In genomic region chr9:93665128-93665565, GRCh38 we compare ENCODE assay signal across 14 cellular contexts.
"Had no signal": no experiment of that assay in that cellular context is flagged by ENCODE, and none has a peak within 500 bp of the region (broad histone marks: within the 10 kb centered on the region; RNA-seq: fewer than 3 reads in every experiment).

No MANE protein-coding gene starts in this region.

- H3K9me3 Mint-ChIP-seq: activated CD4-positive, alpha-beta memory T cell treated with anti-CD3 and anti-CD28 coated beads for 36 hours; endodermal cell; natural killer cell treated with Interleukin-12 subunit alpha and Interleukin-12 subunit beta and Interleukin-15 and Interleukin-18, amount 100 ng/mL, for 72 hours; stimulated activated naive CD8-positive, alpha-beta T cell treated with anti-CD3 and anti-CD28 coated beads, Interleukin-15, amount 100 ng/mL, for 72 hours had no signal

- H3K36me3 Mint-ChIP-seq: natural killer cell treated with Interleukin-12 subunit alpha and Interleukin-12 subunit beta and Interleukin-15 and Interleukin-18, amount 100 ng/mL, for 72 hours had no signal

- H3K27ac Mint-ChIP-seq: activated CD4-positive, alpha-beta memory T cell treated with anti-CD3 and anti-CD28 coated beads for 36 hours; natural killer cell treated with Interleukin-12 subunit alpha and Interleukin-12 subunit beta and Interleukin-15 and Interleukin-18, amount 100 ng/mL, for 72 hours; progenitor cell of endocrine pancreas; stimulated activated naive CD8-positive, alpha-beta T cell treated with anti-CD3 and anti-CD28 coated beads, Interleukin-15, amount 100 ng/mL, for 72 hours had no signal

- H3K4me3 ChIP-seq: dorsolateral prefrontal cortex, gastrocnemius medialis, hepatocyte, right lobe of liver had no signal

- H3K27ac ChIP-seq: dorsolateral prefrontal cortex, gastrocnemius medialis, hepatocyte, right lobe of liver had no signal

- H3K4me1 ChIP-seq: gastrocnemius medialis, right lobe of liver had no signal

- H3K27me3 ChIP-seq: dorsolateral prefrontal cortex, gastrocnemius medialis, hepatocyte, right lobe of liver had no signal

- H3K27me3 Mint-ChIP-seq: activated CD4-positive, alpha-beta memory T cell treated with anti-CD3 and anti-CD28 coated beads for 36 hours; natural killer cell treated with Interleukin-12 subunit alpha and Interleukin-12 subunit beta and Interleukin-15 and Interleukin-18, amount 100 ng/mL, for 72 hours; progenitor cell of endocrine pancreas; stimulated activated naive CD8-positive, alpha-beta T cell treated with anti-CD3 and anti-CD28 coated beads, Interleukin-15, amount 100 ng/mL, for 72 hours had no signal

- H3K4me1 Mint-ChIP-seq: stimulated activated naive CD8-positive, alpha-beta T cell treated with anti-CD3 and anti-CD28 coated beads, Interleukin-15, amount 100 ng/mL, for 72 hours had no signal

- ATAC-seq: gastrocnemius medialis; natural killer cell treated with Interleukin-12 subunit alpha and Interleukin-12 subunit beta and Interleukin-15 and Interleukin-18, amount 100 ng/mL, for 72 hours; right lobe of liver; stimulated activated naive CD8-positive, alpha-beta T cell treated with anti-CD3 and anti-CD28 coated beads, Interleukin-15, amount 100 ng/mL, for 72 hours had no signal

- H3K9me3 ChIP-seq: gastrocnemius medialis, right lobe of liver had no signal

- DNase-seq: activated CD4-positive, alpha-beta memory T cell treated with anti-CD3 and anti-CD28 coated beads for 36 hours; activated CD4-positive, alpha-beta T cell treated with anti-CD3 and anti-CD28 coated beads for 1 hour; activated naive CD4-positive, alpha-beta T cell; erythroblast; nucleus accumbens; stimulated activated naive CD8-positive, alpha-beta T cell treated with anti-CD3 and anti-CD28 coated beads, Interleukin-15, amount 100 ng/mL, for 72 hours; SW 1271 had no signal

- H3K4me3 Mint-ChIP-seq: activated CD4-positive, alpha-beta memory T cell treated with anti-CD3 and anti-CD28 coated beads for 36 hours; endodermal cell; natural killer cell treated with Interleukin-12 subunit alpha and Interleukin-12 subunit beta and Interleukin-15 and Interleukin-18, amount 100 ng/mL, for 72 hours; stimulated activated naive CD8-positive, alpha-beta T cell treated with anti-CD3 and anti-CD28 coated beads, Interleukin-15, amount 100 ng/mL, for 72 hours had no signal
